In genomic region chr11:34194576-34195335, GRCh38 we compare ENCODE assay signal across 1 cellular context.
TF ChIP-seq lines count a peak whose summit lies in the region.

No MANE protein-coding gene starts in this region.

TF ChIP-seq in WTC11, 78 proteins besides CTCF, POLR2A, EP300 and RAD21 (continued from another document):
- TF ChIP-seq AFF4 (CRISPR knock-in tag; IDR thresholded peaks at IDR 0.05; ENCODE audit: borderline replicate concordance) (no peak), STAT6 (CRISPR knock-in tag; conservative IDR thresholded peaks at IDR 0.05; ENCODE audit: low read depth) (no peak), RELA (CRISPR knock-in tag; IDR thresholded peaks at IDR 0.05; ENCODE audit: borderline replicate concordance) (no peak), IRF1 (CRISPR knock-in tag; IDR thresholded peaks at IDR 0.05) (no peak), ATF6 (CRISPR knock-in tag; IDR thresholded peaks at IDR 0.05) (no peak), SP1 (CRISPR knock-in tag; conservative IDR thresholded peaks at IDR 0.05) (no peak), ZNF219 (CRISPR knock-in tag; IDR thresholded peaks at IDR 0.05; ENCODE audit: borderline replicate concordance) (no peak), EMX1 (CRISPR knock-in tag; IDR thresholded peaks at IDR 0.05) (no peak), MLX (CRISPR knock-in tag; IDR thresholded peaks at IDR 0.05) (no peak), ZNF532 (CRISPR knock-in tag; IDR thresholded peaks at IDR 0.05; ENCODE audit: borderline replicate concordance) (no peak), E2F1 (CRISPR knock-in tag; IDR thresholded peaks at IDR 0.05) (no peak), ZNF416 (CRISPR knock-in tag; IDR thresholded peaks at IDR 0.05) (no peak), RORB (CRISPR knock-in tag; IDR thresholded peaks at IDR 0.05) (no peak), E2F5 (CRISPR knock-in tag; IDR thresholded peaks at IDR 0.05) (no peak), ZBTB21 (CRISPR knock-in tag; IDR thresholded peaks at IDR 0.05; ENCODE audit: borderline replicate concordance) (no peak)
